In genomic region chr5:16497546-16497945, GRCh38 we compare ENCODE assay signal across 14 cellular contexts. TPM values are rescaled to one million over a fixed set of nuclear protein-coding genes. Genes with fewer than 3 reads are reported as not detected.
DNase-seq lines count a peak whose midpoint lies in the region; ATAC-seq and TF ChIP-seq lines count a peak whose summit lies in the region.
"Had no signal": no experiment of that assay in that cellular context is flagged by ENCODE, and none has a peak within 500 bp of the region (broad histone marks: within the 10 kb centered on the region; RNA-seq: fewer than 3 reads in every experiment).

No MANE protein-coding gene starts in this region.

- H3K9me3 ChIP-seq in right atrium auricular region (peaks cover 0 to 19% of the 10 kb centered on the region in 2 donors), right cardiac atrium (ENCODE audit: control insufficient read depth, low read length) (peaks cover 9% of the 10 kb centered on the region), gastrocnemius medialis (no peaks in the 10 kb centered on the region), aorta (ENCODE audit: control insufficient read depth, low read length) (peaks cover 6% of the 10 kb centered on the region)
- H3K9me3 ChIP-seq: BE2C had no signal

- peaks cover 0 to 39% of the 10 kb centered on the region in 2 donors for H3K4me1 ChIP-seq in right atrium auricular region
- H3K4me1 ChIP-seq in right cardiac atrium (ENCODE audit: control insufficient read depth, insufficient read depth, low read length): peaks cover 6% of the 10 kb centered on the region
- peaks cover 68 to 85% of the 10 kb centered on the region in 2 donors for H3K4me1 ChIP-seq in gastrocnemius medialis
- H3K4me1 ChIP-seq in aorta (ENCODE audit: control insufficient read depth in 1 of 2, insufficient read depth in 2 of 2, low read length in 2 of 2): no peaks in the 10 kb centered on the region
- H3K4me1 ChIP-seq: BE2C had no signal

- no peak for DNase-seq in right atrium auricular region (ENCODE audit: low spot score)
- DNase-seq in left cardiac atrium: no peak
- no peak for DNase-seq in right cardiac atrium
- peak in 1 of 2 donors; percentile 60 for DNase-seq in gastrocnemius medialis
- DNase-seq in aorta: no peak
- DNase-seq: BE2C; CD4-positive, alpha-beta memory T cell; DMS79; H9 had no signal

- intact Hi-C loops in left cardiac atrium (cut with DNase I) (no loop called here), right cardiac atrium (cut with DNase I) (loop anchor here in 1 of 4 donors (10.0 kb wide), 1 partner anchor 47 kb away; no protein-coding TSS in a partner anchor), gastrocnemius medialis (cut with DNase I; ENCODE audit: low total_unique reads) (no loop called here), aorta (cut with DNase I) (loop anchor here in 1 of 2 donors (10.0 kb wide), 1 partner anchor 297 kb away; no protein-coding TSS in a partner anchor)

- TF ChIP-seq CTCF in right atrium auricular region (IDR thresholded peaks at IDR 0.05) (no peak), gastrocnemius medialis (IDR thresholded peaks at IDR 0.05 in 4 of 5, conservative IDR thresholded peaks at IDR 0.05 in 1 of 5) (no peak)

- H3K27me3 ChIP-seq in right atrium auricular region (no peaks in the 10 kb centered on the region), right cardiac atrium (ENCODE audit: control insufficient read depth, insufficient read depth) (no peaks in the 10 kb centered on the region), gastrocnemius medialis (no peaks in the 10 kb centered on the region), aorta (ENCODE audit: control insufficient read depth in 1 of 2, insufficient read depth in 2 of 2, low read length in 1 of 2) (no peaks in the 10 kb centered on the region)
- H3K27me3 ChIP-seq: BE2C had no signal

- no peak for ATAC-seq in left cardiac atrium
- no peak for ATAC-seq in right cardiac atrium
- peak; percentile 50 to 62 for ATAC-seq in gastrocnemius medialis
- ATAC-seq in HG02938 (IDR thresholded peaks at IDR 0.05; ENCODE audit: unreplicated experiment): no peak
- ATAC-seq in aorta (ENCODE audit: low FRiP score): no peak
- ATAC-seq: A549, GM23338, HepG2 had no signal

- H3K4me3 ChIP-seq in right atrium auricular region (no peak overlapping the region), right cardiac atrium (ENCODE audit: low read length) (no peak overlapping the region), gastrocnemius medialis (peak overlapping the region in 3 of 4 donors; percentile 21 to 45 (median 26)), aorta (ENCODE audit: low read length in 2 of 2) (no peak overlapping the region)
- H3K4me3 ChIP-seq: A549, GM23338 had no signal

- H3K36me3 ChIP-seq in right atrium auricular region (no peaks in the 10 kb centered on the region), gastrocnemius medialis (no peaks in the 10 kb centered on the region), aorta (ENCODE audit: control insufficient read depth in 1 of 2, insufficient read depth in 2 of 2, low read length in 1 of 2) (no peaks in the 10 kb centered on the region)
- H3K36me3 ChIP-seq: BE2C had no signal

- H3K27ac ChIP-seq in right atrium auricular region (peak overlapping the region; percentile 13 to 58), right cardiac atrium (ENCODE audit: low read length) (peak overlapping the region; percentile 78), gastrocnemius medialis (peak overlapping the region; percentile 90 to 99 (median 96)), aorta (ENCODE audit: low read depth in 1 of 2, low read length in 2 of 2) (no peak overlapping the region)
- H3K27ac ChIP-seq: A549, C4-2B had no signal

- in situ Hi-C loops in gastrocnemius medialis (cut with MboI; ENCODE audit: low sequenced_read_pairs in 4 of 4): loop anchor here in 1 of 4 donors (25.0 kb wide), 1 partner anchor 290 kb away; no protein-coding TSS in a partner anchor

- 57% methylated on average over 2 of the region's 2 CpGs for WGBS in right cardiac atrium
- WGBS in aorta, 2 donors: 74 to 89% methylated on average over 2 of the region's 2 CpGs

- peak; percentile 6 to 9 for TF ChIP-seq POLR2A in gastrocnemius medialis (IDR thresholded peaks at IDR 0.05)

RNA-seq across cellular contexts. Expression of gene ZNF622, which starts 31.9 kb away (rescaled TPM):
- total RNA-seq in right atrium auricular region (10 to 100 TPM; 36.7 to 54.9 TPM), left cardiac atrium (10 to 100 TPM; 24.4 to 30.3 TPM), right cardiac atrium (10 to 100 TPM; 35.9 to 51.0 (median 40.2) TPM), gastrocnemius medialis (100 to 1,000 TPM in 2 of 4 donors, 10 to 100 TPM in 2; 44.8 to 150 (median 75.1) TPM), aorta (10 to 100 TPM; 19.7 to 22.7 TPM)
- polyA plus RNA-seq in right cardiac atrium (44.6 TPM), aorta (10 to 100 TPM; 23.8 to 35.3 TPM)

Comparison
In these comparisons a context has a peak if more than half of its experiments do, and no peak if none do; other contexts are left out.
1. H3K27ac ChIP-seq: peak in right atrium auricular region (2 of 2), right cardiac atrium (single experiment) and gastrocnemius medialis (4 of 4); none in aorta (0 of 2).
2. H3K4me3 ChIP-seq: peak in gastrocnemius medialis (3 of 4); none in right atrium auricular region (0 of 2), right cardiac atrium (single experiment) and aorta (0 of 2).
3. ATAC-seq: peak in gastrocnemius medialis (2 of 2); none in left cardiac atrium (0 of 2), right cardiac atrium (0 of 2), HG02938 (single experiment) and aorta (single experiment).